In the genomic region with DNA sequence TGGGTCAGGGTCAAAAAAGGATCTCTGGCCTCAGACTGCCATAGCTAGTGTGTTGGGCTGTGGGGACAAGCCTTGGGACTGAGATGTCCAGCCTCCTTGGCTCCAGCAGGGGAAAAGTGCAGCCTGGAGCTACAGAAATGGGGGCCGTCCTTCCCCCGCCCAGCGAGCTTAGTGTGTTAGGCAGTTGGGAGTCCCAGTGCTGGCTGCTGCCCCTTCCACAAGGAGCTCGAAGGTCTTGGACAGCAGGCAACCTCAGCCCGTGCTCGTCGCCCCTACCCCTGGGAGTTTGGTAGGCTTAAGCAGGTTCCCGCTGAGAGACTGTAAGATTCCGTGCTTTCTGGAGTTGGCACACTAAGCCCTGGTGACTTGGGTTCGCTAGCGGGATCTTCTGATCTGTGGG, we compare ENCODE assay signal across 2 cellular contexts.
TF ChIP-seq lines count a peak whose summit lies in the region.

No MANE protein-coding gene starts in this region.

TF ChIP-seq in SK-N-SH, 30 proteins besides CTCF, POLR2A, EP300 and RAD21 (continued from another document):
- TF ChIP-seq, protein P1, sequence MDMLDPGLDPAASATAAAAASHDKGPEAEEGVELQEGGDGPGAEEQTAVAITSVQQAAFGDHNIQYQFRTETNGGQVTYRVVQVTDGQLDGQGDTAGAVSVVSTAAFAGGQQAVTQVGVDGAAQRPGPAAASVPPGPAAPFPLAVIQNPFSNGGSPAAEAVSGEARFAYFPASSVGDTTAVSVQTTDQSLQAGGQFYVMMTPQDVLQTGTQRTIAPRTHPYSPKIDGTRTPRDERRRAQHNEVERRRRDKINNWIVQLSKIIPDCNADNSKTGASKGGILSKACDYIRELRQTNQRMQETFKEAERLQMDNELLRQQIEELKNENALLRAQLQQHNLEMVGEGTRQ (IDR thresholded peaks at IDR 0.05; ENCODE audit: borderline replicate concordance, low read depth, low read length): no peak
- no peak for TF ChIP-seq FOXM1 (IDR thresholded peaks at IDR 0.05; ENCODE audit: low read depth)
- TF ChIP-seq, protein P2, sequence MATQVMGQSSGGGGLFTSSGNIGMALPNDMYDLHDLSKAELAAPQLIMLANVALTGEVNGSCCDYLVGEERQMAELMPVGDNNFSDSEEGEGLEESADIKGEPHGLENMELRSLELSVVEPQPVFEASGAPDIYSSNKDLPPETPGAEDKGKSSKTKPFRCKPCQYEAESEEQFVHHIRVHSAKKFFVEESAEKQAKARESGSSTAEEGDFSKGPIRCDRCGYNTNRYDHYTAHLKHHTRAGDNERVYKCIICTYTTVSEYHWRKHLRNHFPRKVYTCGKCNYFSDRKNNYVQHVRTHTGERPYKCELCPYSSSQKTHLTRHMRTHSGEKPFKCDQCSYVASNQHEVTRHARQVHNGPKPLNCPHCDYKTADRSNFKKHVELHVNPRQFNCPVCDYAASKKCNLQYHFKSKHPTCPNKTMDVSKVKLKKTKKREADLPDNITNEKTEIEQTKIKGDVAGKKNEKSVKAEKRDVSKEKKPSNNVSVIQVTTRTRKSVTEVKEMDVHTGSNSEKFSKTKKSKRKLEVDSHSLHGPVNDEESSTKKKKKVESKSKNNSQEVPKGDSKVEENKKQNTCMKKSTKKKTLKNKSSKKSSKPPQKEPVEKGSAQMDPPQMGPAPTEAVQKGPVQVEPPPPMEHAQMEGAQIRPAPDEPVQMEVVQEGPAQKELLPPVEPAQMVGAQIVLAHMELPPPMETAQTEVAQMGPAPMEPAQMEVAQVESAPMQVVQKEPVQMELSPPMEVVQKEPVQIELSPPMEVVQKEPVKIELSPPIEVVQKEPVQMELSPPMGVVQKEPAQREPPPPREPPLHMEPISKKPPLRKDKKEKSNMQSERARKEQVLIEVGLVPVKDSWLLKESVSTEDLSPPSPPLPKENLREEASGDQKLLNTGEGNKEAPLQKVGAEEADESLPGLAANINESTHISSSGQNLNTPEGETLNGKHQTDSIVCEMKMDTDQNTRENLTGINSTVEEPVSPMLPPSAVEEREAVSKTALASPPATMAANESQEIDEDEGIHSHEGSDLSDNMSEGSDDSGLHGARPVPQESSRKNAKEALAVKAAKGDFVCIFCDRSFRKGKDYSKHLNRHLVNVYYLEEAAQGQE (IDR thresholded peaks at IDR 0.05; ENCODE audit: low read depth, low read length): no peak
TF ChIP-seq in SK-N-SH: peak in this region for 0.

TF ChIP-seq in SK-N-SH treated with all-trans-retinoic acid at 6 μM for 48 hours, 23 proteins besides CTCF, POLR2A, EP300 and RAD21 (continued from another document):
- TF ChIP-seq, protein P3, sequence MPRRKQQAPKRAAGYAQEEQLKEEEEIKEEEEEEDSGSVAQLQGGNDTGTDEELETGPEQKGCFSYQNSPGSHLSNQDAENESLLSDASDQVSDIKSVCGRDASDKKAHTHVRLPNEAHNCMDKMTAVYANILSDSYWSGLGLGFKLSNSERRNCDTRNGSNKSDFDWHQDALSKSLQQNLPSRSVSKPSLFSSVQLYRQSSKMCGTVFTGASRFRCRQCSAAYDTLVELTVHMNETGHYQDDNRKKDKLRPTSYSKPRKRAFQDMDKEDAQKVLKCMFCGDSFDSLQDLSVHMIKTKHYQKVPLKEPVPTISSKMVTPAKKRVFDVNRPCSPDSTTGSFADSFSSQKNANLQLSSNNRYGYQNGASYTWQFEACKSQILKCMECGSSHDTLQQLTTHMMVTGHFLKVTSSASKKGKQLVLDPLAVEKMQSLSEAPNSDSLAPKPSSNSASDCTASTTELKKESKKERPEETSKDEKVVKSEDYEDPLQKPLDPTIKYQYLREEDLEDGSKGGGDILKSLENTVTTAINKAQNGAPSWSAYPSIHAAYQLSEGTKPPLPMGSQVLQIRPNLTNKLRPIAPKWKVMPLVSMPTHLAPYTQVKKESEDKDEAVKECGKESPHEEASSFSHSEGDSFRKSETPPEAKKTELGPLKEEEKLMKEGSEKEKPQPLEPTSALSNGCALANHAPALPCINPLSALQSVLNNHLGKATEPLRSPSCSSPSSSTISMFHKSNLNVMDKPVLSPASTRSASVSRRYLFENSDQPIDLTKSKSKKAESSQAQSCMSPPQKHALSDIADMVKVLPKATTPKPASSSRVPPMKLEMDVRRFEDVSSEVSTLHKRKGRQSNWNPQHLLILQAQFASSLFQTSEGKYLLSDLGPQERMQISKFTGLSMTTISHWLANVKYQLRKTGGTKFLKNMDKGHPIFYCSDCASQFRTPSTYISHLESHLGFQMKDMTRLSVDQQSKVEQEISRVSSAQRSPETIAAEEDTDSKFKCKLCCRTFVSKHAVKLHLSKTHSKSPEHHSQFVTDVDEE (CRISPR knock-in tag; IDR thresholded peaks at IDR 0.05): no peak
- TF ChIP-seq SNAI2 (CRISPR knock-in tag; IDR thresholded peaks at IDR 0.05) (no peak), ZNF565 (CRISPR knock-in tag; conservative IDR thresholded peaks at IDR 0.05; ENCODE audit: low read depth) (no peak), PPARA (CRISPR knock-in tag; IDR thresholded peaks at IDR 0.05; ENCODE audit: borderline replicate concordance) (no peak), ZFP30 (CRISPR knock-in tag; IDR thresholded peaks at IDR 0.05) (no peak), ISL1 (CRISPR knock-in tag; IDR thresholded peaks at IDR 0.05) (no peak)
- TF ChIP-seq, protein P4, sequence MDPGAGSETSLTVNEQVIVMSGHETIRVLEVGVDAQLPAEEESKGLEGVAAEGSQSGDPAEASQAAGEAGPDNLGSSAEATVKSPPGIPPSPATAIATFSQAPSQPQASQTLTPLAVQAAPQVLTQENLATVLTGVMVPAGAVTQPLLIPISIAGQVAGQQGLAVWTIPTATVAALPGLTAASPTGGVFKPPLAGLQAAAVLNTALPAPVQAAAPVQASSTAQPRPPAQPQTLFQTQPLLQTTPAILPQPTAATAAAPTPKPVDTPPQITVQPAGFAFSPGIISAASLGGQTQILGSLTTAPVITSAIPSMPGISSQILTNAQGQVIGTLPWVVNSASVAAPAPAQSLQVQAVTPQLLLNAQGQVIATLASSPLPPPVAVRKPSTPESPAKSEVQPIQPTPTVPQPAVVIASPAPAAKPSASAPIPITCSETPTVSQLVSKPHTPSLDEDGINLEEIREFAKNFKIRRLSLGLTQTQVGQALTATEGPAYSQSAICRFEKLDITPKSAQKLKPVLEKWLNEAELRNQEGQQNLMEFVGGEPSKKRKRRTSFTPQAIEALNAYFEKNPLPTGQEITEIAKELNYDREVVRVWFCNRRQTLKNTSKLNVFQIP (CRISPR knock-in tag; IDR thresholded peaks at IDR 0.05; ENCODE audit: borderline replicate concordance, low read depth): no peak
TF ChIP-seq in SK-N-SH treated with all-trans-retinoic acid at 6 μM for 48 hours: peak in this region for 0.
